In genomic region chr4:76527666-76528065, GRCh38 we compare ENCODE assay signal across 17 cellular contexts.
DNase-seq lines count a peak whose midpoint lies in the region; ATAC-seq, FAIRE-seq and TF ChIP-seq lines count a peak whose summit lies in the region.
"Had no signal": no experiment of that assay in that cellular context is flagged by ENCODE, and none has a peak within 500 bp of the region (broad histone marks: within the 10 kb centered on the region; RNA-seq: fewer than 3 reads in every experiment).

No MANE protein-coding gene starts in this region.

- no peak overlapping the region for H4K91ac ChIP-seq in IMR-90 (ENCODE audit: insufficient read depth, low read depth, low read length)

- ATAC-seq in IMR-90 (ENCODE audit: low read depth) (no peak), K562 (no peak), GM21515 (IDR thresholded peaks at IDR 0.05; ENCODE audit: unreplicated experiment) (no peak)
- no peak for ATAC-seq in stimulated activated naive CD8-positive, alpha-beta T cell treated with anti-CD3 and anti-CD28 coated beads, Interleukin-15, amount 100 ng/mL, for 72 hours
- ATAC-seq: A549 had no signal

- TF ChIP-seq POLR2A in IMR-90 (IDR thresholded peaks at IDR 0.05; ENCODE audit: low read depth, low read length), result no peak
- TF ChIP-seq POLR2A in K562 (conservative IDR thresholded peaks at IDR 0.05), result no peak

- no peak overlapping the region for H3K4me2 ChIP-seq in IMR-90 (ENCODE audit: low read depth, low read length)
- H3K4me2 ChIP-seq in K562 (ENCODE audit: insufficient read depth, low read length), result no peak overlapping the region
- no peak overlapping the region for H3K4me2 ChIP-seq in keratinocyte (ENCODE audit: control insufficient read depth, extremely low read depth, insufficient read depth, low read depth, low read length)
- H3K4me2 ChIP-seq: A549 had no signal

- no peak overlapping the region for H2AK9ac ChIP-seq in IMR-90 (replicated peaks; ENCODE audit: low read depth, low read length, poor library complexity)

- H2BK20ac ChIP-seq in IMR-90 (ENCODE audit: low read depth, low read length), result no peak overlapping the region

- no peak overlapping the region for H4K8ac ChIP-seq in IMR-90 (ENCODE audit: low read depth in 2 of 2, low read length in 2 of 2)

- no peaks in the 10 kb centered on the region for H3K79me1 ChIP-seq in IMR-90 (ENCODE audit: low read depth in 1 of 2, low read length in 2 of 2)

- H3K9ac ChIP-seq in IMR-90 (ENCODE audit: low read depth, low read length) (no peak overlapping the region), K562 (ENCODE audit: insufficient read depth in 1 of 2, low read depth in 2 of 2, low read length in 2 of 2) (no peak overlapping the region), keratinocyte (ENCODE audit: control insufficient read depth, extremely low read depth, insufficient read depth, low read length) (no peak overlapping the region)

- no peak overlapping the region for H3K14ac ChIP-seq in IMR-90 (replicated peaks; ENCODE audit: low read depth, low read length)

- no peak overlapping the region for H3K23ac ChIP-seq in IMR-90 (ENCODE audit: low read depth, low read length)

- H3K36me3 ChIP-seq in IMR-90 (ENCODE audit: control insufficient read depth, insufficient read depth, low read length) (no peaks in the 10 kb centered on the region), K562 (ENCODE audit: control insufficient read depth, insufficient read depth, low read length) (no peaks in the 10 kb centered on the region), keratinocyte (ENCODE audit: control insufficient read depth in 2 of 2, extremely low read depth in 1 of 2, insufficient read depth in 2 of 2, low read length in 2 of 2) (no peaks in the 10 kb centered on the region)

- H3K79me2 ChIP-seq in K562 (ENCODE audit: control insufficient read depth, insufficient read depth, low read length) (no peaks in the 10 kb centered on the region), keratinocyte (ENCODE audit: control insufficient read depth, insufficient read depth, low read length) (no peaks in the 10 kb centered on the region)

- POLR2A ChIA-PET in IMR-90 (lab: Charles Lee; ENCODE audit: unreplicated experiment), result no interaction called here
- POLR2A ChIA-PET in K562 (lab: Yijun Ruan, JAX), result interaction anchor here (0.7 kb wide), 1 partner anchor 449 kb away, joined by 4 read pairs; no protein-coding TSS in a partner anchor

- H2AK5ac ChIP-seq in IMR-90 (ENCODE audit: low read depth, low read length), result no peak overlapping the region

- no peak overlapping the region for H3K18ac ChIP-seq in IMR-90 (ENCODE audit: low read depth, low read length)

- H3K9me3 ChIP-seq in IMR-90 (ENCODE audit: control insufficient read depth, insufficient read depth, low read length) (no peaks in the 10 kb centered on the region), K562 (replicated peaks; ENCODE audit: control insufficient read depth, insufficient read depth, low read depth, low read length) (no peaks in the 10 kb centered on the region), keratinocyte (ENCODE audit: control insufficient read depth, low read depth, low read length) (no peaks in the 10 kb centered on the region)
- H3K9me3 ChIP-seq: A549, Caco-2 had no signal

- no peak for DNase-seq in IMR-90
- DNase-seq in K562 (ENCODE audit: extremely low read depth in 1 of 4, low spot score in 3 of 4), result no peak
- no peak for DNase-seq in keratinocyte (ENCODE audit: low read depth, low spot score)
- DNase-seq in GOT3 (lab: John Stamatoyannopoulos, UW), result no peak
- no peak for DNase-seq in stimulated activated naive CD8-positive, alpha-beta T cell treated with anti-CD3 and anti-CD28 coated beads, Interleukin-15, amount 100 ng/mL, for 72 hours
- DNase-seq: Caco-2; CD8-positive, alpha-beta memory T cell; DND-41; GDM1; HCEC 1CT; HFFc6 had no signal

- in situ Hi-C loops in IMR-90 (cut with MboI; ENCODE audit: low sequenced_read_pairs) (no loop called here), K562 (cut with MboI) (no loop called here)

- H3K4me3 ChIP-seq in IMR-90 (ENCODE audit: insufficient read depth, low read depth, low read length) (no peak overlapping the region), K562 (no peak overlapping the region), keratinocyte (ENCODE audit: control insufficient read depth in 2 of 3, extremely low read depth in 1 of 3, insufficient read depth in 2 of 3, low read depth in 1 of 3, low read length in 3 of 3) (no peak overlapping the region)
- H3K4me3 ChIP-seq: A549 had no signal

- no peak overlapping the region for H3K27ac Mint-ChIP-seq in stimulated activated naive CD8-positive, alpha-beta T cell treated with anti-CD3 and anti-CD28 coated beads, Interleukin-15, amount 100 ng/mL, for 72 hours
- H3K27ac Mint-ChIP-seq: CD8-positive, alpha-beta memory T cell; HFFc6 had no signal

- H2BK15ac ChIP-seq in IMR-90 (ENCODE audit: low read depth, low read length), result peak overlapping the region; percentile 53; the same call in 1 of the 3 replicates

- 83% methylated on average over 2 of the region's 5 CpGs; no CpG with 5 or more reads in 1 of the 2 experiments for WGBS in IMR-90 (ENCODE audit: extremely low coverage in 2 of 2, insufficient read length in 1 of 2), 2 experiments
- WGBS in K562 (ENCODE audit: insufficient coverage, low coverage, missing lambda C conversion rate), result 0% methylated on average over 5 of the region's 5 CpGs

- no peaks in the 10 kb centered on the region for H3K27me3 ChIP-seq in IMR-90 (ENCODE audit: control insufficient read depth, insufficient read depth, low read length)
- H3K27me3 ChIP-seq in K562 (ENCODE audit: control insufficient read depth in 2 of 2, insufficient read depth in 2 of 2, low read length in 2 of 2), result peaks cover 10 to 16% of the 10 kb centered on the region in 2 experiments; a peak in 4 of 5 replicates
- H3K27me3 ChIP-seq in keratinocyte (ENCODE audit: control insufficient read depth, extremely low read depth, insufficient read depth, low read length), result no peaks in the 10 kb centered on the region

- no peaks in the 10 kb centered on the region for H3K9me3 Mint-ChIP-seq in stimulated activated naive CD8-positive, alpha-beta T cell treated with anti-CD3 and anti-CD28 coated beads, Interleukin-15, amount 100 ng/mL, for 72 hours
- H3K9me3 Mint-ChIP-seq: CD8-positive, alpha-beta memory T cell; HFFc6 had no signal

- BruUV-seq in IMR-90 (replicated peaks; lab: Mats Ljungman, UMichigan) (no TSS peak), K562 (replicated peaks; lab: Mats Ljungman, UMichigan) (no TSS peak)

- H2AFZ ChIP-seq in IMR-90 (replicated peaks; ENCODE audit: low read length, poor library complexity), result no peak overlapping the region
- no peak overlapping the region for H2AFZ ChIP-seq in K562 (ENCODE audit: low read depth, low read length)
- H2AFZ ChIP-seq in keratinocyte (ENCODE audit: control insufficient read depth, low read length), result no peak overlapping the region

- intact Hi-C loops in IMR-90 (cut with micrococcal nuclease), result no loop called here
- intact Hi-C loops in K562 (cut with micrococcal nuclease), result no loop called here

- dilution Hi-C loops in IMR-90 (cut with HindIII; ENCODE audit: low sequenced_read_pairs, unreplicated experiment) (no loop called here), keratinocyte (cut with MboI; ENCODE audit: extremely low pct_ligation_motif_present, low sequenced_read_pairs) (no loop called here)

- no peak for FAIRE-seq in K562 (lab: Jason Lieb, UNC)
- peak; percentile 41 for FAIRE-seq in keratinocyte (lab: Jason Lieb, UNC)
- FAIRE-seq: A549, GM12892, GM19239, HTR-8/SVneo had no signal

- H3K27me3 Mint-ChIP-seq in stimulated activated naive CD8-positive, alpha-beta T cell treated with anti-CD3 and anti-CD28 coated beads, Interleukin-15, amount 100 ng/mL, for 72 hours, result peaks cover 57% of the 10 kb centered on the region

- H3K4ac ChIP-seq in IMR-90 (ENCODE audit: low read depth, low read length), result no peak overlapping the region

- no peaks in the 10 kb centered on the region for H3K4me1 Mint-ChIP-seq in stimulated activated naive CD8-positive, alpha-beta T cell treated with anti-CD3 and anti-CD28 coated beads, Interleukin-15, amount 100 ng/mL, for 72 hours
- H3K4me1 Mint-ChIP-seq: CD8-positive, alpha-beta memory T cell had no signal

- no peak for TF ChIP-seq EP300 in K562 (IDR thresholded peaks at IDR 0.05; ENCODE audit: low read length)

- H3K4me1 ChIP-seq in IMR-90 (ENCODE audit: control insufficient read depth, insufficient read depth, low read length) (peaks cover 2% of the 10 kb centered on the region; the same call in 1 of the 2 replicates), K562 (replicated peaks in 1 of 2; ENCODE audit: control insufficient read depth in 2 of 2, insufficient read depth in 2 of 2, low read length in 2 of 2) (no peaks in the 10 kb centered on the region), keratinocyte (ENCODE audit: control insufficient read depth, extremely low read depth, insufficient read depth, low read length) (no peaks in the 10 kb centered on the region)
- H3K4me1 ChIP-seq: A549 had no signal

- no peak for TF ChIP-seq CTCF in C4-2B (conservative IDR thresholded peaks at IDR 0.05)
- no peak for TF ChIP-seq CTCF in IMR-90 (conservative IDR thresholded peaks at IDR 0.05; ENCODE audit: low read depth, low read length)
- no peak for TF ChIP-seq CTCF in K562 (IDR thresholded peaks at IDR 0.05 in 2 of 3, conservative IDR thresholded peaks at IDR 0.05 in 1 of 3; ENCODE audit: insufficient read depth in 2 of 3, low read depth in 1 of 3, low read length in 3 of 3)
- TF ChIP-seq CTCF in keratinocyte (optimal IDR thresholded peaks at IDR 0.05 in 1 of 3, IDR thresholded peaks at IDR 0.05 in 1 of 3, conservative IDR thresholded peaks at IDR 0.05 in 1 of 3; ENCODE audit: extremely low read depth in 1 of 3, insufficient read depth in 2 of 3, low read length in 3 of 3), result no peak

- H3K9me1 ChIP-seq in IMR-90 (ENCODE audit: insufficient read depth, low read length), result no peaks in the 10 kb centered on the region
- H3K9me1 ChIP-seq in K562 (ENCODE audit: control insufficient read depth, insufficient read depth, low read length), result no peaks in the 10 kb centered on the region
- no peaks in the 10 kb centered on the region for H3K9me1 ChIP-seq in keratinocyte (ENCODE audit: control insufficient read depth, extremely low read depth, insufficient read depth, low read length)

- H3K27ac ChIP-seq in C4-2B, result peak overlapping the region; percentile 67
- no peak overlapping the region for H3K27ac ChIP-seq in IMR-90 (ENCODE audit: insufficient read depth, low read length)
- no peak overlapping the region for H3K27ac ChIP-seq in K562 (ENCODE audit: extremely low read depth, low read depth, low read length)
- no peak overlapping the region for H3K27ac ChIP-seq in keratinocyte (ENCODE audit: control insufficient read depth, insufficient read depth, low read length)

- H2BK5ac ChIP-seq in IMR-90 (ENCODE audit: low read depth, low read length, poor library complexity, severe bottlenecking), result no peak overlapping the region

- TF ChIP-seq RAD21 in IMR-90 (IDR thresholded peaks at IDR 0.05; ENCODE audit: low read length) (no peak), K562 (CRISPR knock-in tag; conservative IDR thresholded peaks at IDR 0.05 in 1 of 2, IDR thresholded peaks at IDR 0.05 in 1 of 2) (no peak)

- CTCF ChIA-PET in IMR-90 (lab: Yijun Ruan, JAX) (no interaction called here), K562 (lab: Yijun Ruan, JAX; ENCODE audit: low intra/inter-chr PET ratio) (interaction anchor here (0.7 kb wide), 1 partner anchor 528 kb away, joined by 4 read pairs; no protein-coding TSS in a partner anchor)

- H3K4me3 Mint-ChIP-seq in stimulated activated naive CD8-positive, alpha-beta T cell treated with anti-CD3 and anti-CD28 coated beads, Interleukin-15, amount 100 ng/mL, for 72 hours, result no peak overlapping the region
- H3K4me3 Mint-ChIP-seq: CD8-positive, alpha-beta memory T cell; HFFc6 had no signal

- no peak overlapping the region for H2BK120ac ChIP-seq in IMR-90 (ENCODE audit: low read depth, low read length)

- no peak overlapping the region for H3K56ac ChIP-seq in IMR-90 (ENCODE audit: extremely low read depth, insufficient read depth, low read length)

- H4K20me1 ChIP-seq in IMR-90 (ENCODE audit: insufficient read depth, low read length) (no peaks in the 10 kb centered on the region), K562 (replicated peaks; ENCODE audit: control insufficient read depth, insufficient read depth, low read length) (no peaks in the 10 kb centered on the region; the same call in 1 of the 2 replicates), keratinocyte (ENCODE audit: control insufficient read depth, extremely low read depth, insufficient read depth, low read length) (no peaks in the 10 kb centered on the region)

- H4K5ac ChIP-seq in IMR-90 (ENCODE audit: low read depth, low read length), result no peak overlapping the region
